Comparison of ENCODE assay signal across 32 cellular contexts in the genomic region with DNA sequence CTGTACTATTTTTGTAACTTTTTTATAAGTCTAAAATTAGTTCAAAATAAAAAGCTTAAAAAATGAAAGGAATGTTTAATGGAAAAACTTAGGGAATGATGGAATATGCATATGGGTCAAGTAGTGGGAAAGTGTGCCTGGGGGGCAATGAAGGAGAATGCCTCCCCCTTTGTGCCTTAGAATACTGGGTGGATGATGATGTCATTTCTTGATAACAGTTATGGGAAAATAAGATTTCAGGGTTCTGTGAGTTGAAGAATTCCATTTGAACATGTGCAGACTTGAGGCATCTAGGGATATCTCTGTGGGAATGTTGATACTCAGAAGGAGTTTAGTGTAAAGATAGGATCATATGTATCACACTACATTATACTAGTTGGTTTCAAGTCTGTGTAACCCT. TPM values are rescaled to one million over a fixed set of nuclear protein-coding genes. Genes with fewer than 3 reads are reported as not detected.
"Had no signal": no experiment of that assay in that cellular context is flagged by ENCODE, and none has a peak within 500 bp of the region (broad histone marks: within the 10 kb centered on the region; RNA-seq: fewer than 3 reads in every experiment).

No MANE protein-coding gene starts in this region.

- H3K9me3 ChIP-seq: breast epithelium, colonic mucosa, esophagus squamous epithelium, gastroesophageal sphincter, psoas muscle, stomach, tibial artery, upper lobe of right lung had no signal

- FAIRE-seq: endometrium had no signal

- H3K27ac ChIP-seq: breast epithelium, colonic mucosa, epithelial cell of prostate, esophagus squamous epithelium, gastroesophageal sphincter, hepatocyte, parathyroid adenoma, psoas muscle, stomach, tibial artery, upper lobe of right lung, WERI-Rb-1 had no signal

- H3K4me1 ChIP-seq: breast epithelium, colonic mucosa, esophagus squamous epithelium, gastroesophageal sphincter, parathyroid adenoma, psoas muscle, stomach, upper lobe of right lung had no signal

- DNase-seq: activated CD4-positive, alpha-beta memory T cell treated with anti-CD3 and anti-CD28 coated beads, Interleukin-2, amount 10 ng/mL, durations not matched to agents 7 days and 5 days; activated CD4-positive, alpha-beta T cell treated with anti-CD3 and anti-CD28 coated beads for 1 hour; activated CD4-positive, alpha-beta T cell treated with anti-CD3 and anti-CD28 coated beads, Interleukin-2, amount 10 ng/mL, durations not matched to agents 7 days and 5 days; activated CD8-positive, alpha-beta memory T cell treated with anti-CD3 and anti-CD28 coated beads, Interleukin-2, amount 50 U/mL, for 48 hours; activated gamma-delta T cell; activated naive CD4-positive, alpha-beta T cell treated with anti-CD3 and anti-CD28 coated beads, Interleukin-2, amount 50 U/mL, for 16 hours; activated T-cell treated with anti-CD3 and anti-CD28 coated beads, Interleukin-2, amount 50 U/mL, for 24 hours; colonic mucosa; effector CD8-positive, alpha-beta T cell; esophagus squamous epithelium; islet precursor cell; naive thymus-derived CD8-positive, alpha-beta T cell; nucleus accumbens; psoas muscle; stimulated activated CD4-positive, alpha-beta T cell treated with anti-CD3 and anti-CD28 coated beads, Interleukin-15, amount 100 ng/mL, for 24 hours; stimulated activated CD4-positive, alpha-beta T cell treated with anti-CD3 and anti-CD28 coated beads, Interleukin-2, amount 100 ng/mL, for 24 hours; stimulated activated naive B cell treated with anti-CD40 and anti-IgM and Interleukin-4, amounts not matched to agents 10 μg/mL and 1 μg/mL and 100 μg/mL, for 72 hours; stomach; T-helper 17 cell; T1000; tibial artery; upper lobe of right lung; WERI-Rb-1 had no signal

- H3K4me2 ChIP-seq: hepatocyte had no signal

- H3K4me3 ChIP-seq: breast epithelium, colonic mucosa, esophagus squamous epithelium, gastroesophageal sphincter, hepatocyte, psoas muscle, stomach, tibial artery, upper lobe of right lung had no signal

- ATAC-seq: gastroesophageal sphincter; naive thymus-derived CD8-positive, alpha-beta T cell; psoas muscle; stimulated activated naive B cell treated with anti-CD40 and anti-IgM and Interleukin-4, amounts not matched to agents 10 μg/mL and 1 μg/mL and 100 μg/mL, for 72 hours; T-helper 17 cell had no signal

RNA-seq across cellular contexts. Expression of a gene that starts 13.8 kb away (rescaled TPM):
- total RNA-seq: activated CD4-positive, alpha-beta memory T cell treated with anti-CD3 and anti-CD28 coated beads, Interleukin-2, amount 10 ng/mL, durations not matched to agents 7 days and 5 days; activated CD4-positive, alpha-beta T cell treated with anti-CD3 and anti-CD28 coated beads, Interleukin-2, amount 10 ng/mL, durations not matched to agents 7 days and 5 days; dermis microvascular lymphatic vessel endothelial cell; esophagus squamous epithelium; neural crest cell; psoas muscle; stomach; upper lobe of right lung had no signal
- polyA plus RNA-seq: hepatocyte had no signal

RNA-seq across cellular contexts. Expression of a gene that starts 25.2 kb away (rescaled TPM):
- total RNA-seq: dermis microvascular lymphatic vessel endothelial cell had no signal
- polyA plus RNA-seq: naive thymus-derived CD8-positive, alpha-beta T cell had no signal

RNA-seq across cellular contexts. Expression of a gene that starts 46.6 kb away (rescaled TPM):
- total RNA-seq: mesothelial cell of epicardium, T-helper 17 cell had no signal
